1 cellular context compared by ENCODE assay signal in genomic region chr18:13562494-13563029, GRCh38.
TF ChIP-seq lines count a peak whose summit lies in the region.

No MANE protein-coding gene starts in this region.

TF ChIP-seq in GM12878, 131 proteins besides CTCF, POLR2A, EP300 and RAD21 (continued from another document and continues in another):
- TF ChIP-seq CUX1 (IDR thresholded peaks at IDR 0.05; ENCODE audit: insufficient replicate concordance, low read depth, low read length) (peak; percentile 68), ZNF592 (IDR thresholded peaks at IDR 0.05) (no peak; the same call in 1 of the 2 replicates), GABPA (IDR thresholded peaks at IDR 0.05; ENCODE audit: low read depth) (0 out of 2 replicates have a peak, but pooled peaks have one; percentile 4), HDAC6 (IDR thresholded peaks at IDR 0.05; ENCODE audit: unreplicated experiment) (no peak), NR2C2 (IDR thresholded peaks at IDR 0.05; ENCODE audit: borderline replicate concordance, control insufficient read depth, insufficient read length, low read depth) (no peak), SMAD5 (IDR thresholded peaks at IDR 0.05; ENCODE audit: low read depth) (no peak), RELB (IDR thresholded peaks at IDR 0.05; ENCODE audit: low read depth) (peak; percentile 99), CHD2 (IDR thresholded peaks at IDR 0.05; ENCODE audit: borderline replicate concordance, low read depth, low read length) (peak; percentile 75), HDAC2 (IDR thresholded peaks at IDR 0.05) (no peak), ATF7 (IDR thresholded peaks at IDR 0.05; ENCODE audit: low read depth) (peak; percentile 84), E4F1 (IDR thresholded peaks at IDR 0.05; ENCODE audit: borderline replicate concordance, partially characterized antibody) (no peak), NKRF (conservative IDR thresholded peaks at IDR 0.05) (no peak), IKZF2 (IDR thresholded peaks at IDR 0.05) (peak; percentile 66 to 83), SUPT20H (IDR thresholded peaks at IDR 0.05; ENCODE audit: borderline replicate concordance, control insufficient read depth, low read depth, low read length) (no peak), ESRRA (IDR thresholded peaks at IDR 0.05; ENCODE audit: low read length) (no peak), ZNF687 (IDR thresholded peaks at IDR 0.05) (peak; percentile 86; the same call in 1 of the 2 replicates), ZBTB40 (IDR thresholded peaks at IDR 0.05; ENCODE audit: borderline replicate concordance) (no peak), MTA3 (IDR thresholded peaks at IDR 0.05; ENCODE audit: borderline replicate concordance, low read length) (0 out of 2 replicates have a peak, but pooled peaks have one; percentile 46), TARDBP (IDR thresholded peaks at IDR 0.05; ENCODE audit: borderline replicate concordance) (no peak), ASH2L (IDR thresholded peaks at IDR 0.05; ENCODE audit: borderline replicate concordance, low read depth) (peak; percentile 92; the same call in 1 of the 2 replicates), SIN3A (IDR thresholded peaks at IDR 0.05; ENCODE audit: low read depth, low read length) (no peak), RBBP5 (conservative IDR thresholded peaks at IDR 0.05) (no peak), TAF1 (IDR thresholded peaks at IDR 0.05; ENCODE audit: borderline replicate concordance, low read depth, low read length) (0 out of 2 replicates have a peak, but pooled peaks have one; percentile 16), ZNF622 (IDR thresholded peaks at IDR 0.05) (no peak)
